Comparison of ENCODE assay signal across 30 cellular contexts in genomic region chr5:113617191-113617796, GRCh38.
"Had no signal": no experiment of that assay in that cellular context is flagged by ENCODE, and none has a peak within 500 bp of the region (broad histone marks: within the 10 kb centered on the region; RNA-seq: fewer than 3 reads in every experiment).

No MANE protein-coding gene starts in this region.

- H3K27ac ChIP-seq: adrenal gland, ascending aorta, breast epithelium, cardiac muscle cell, coronary artery, dorsolateral prefrontal cortex, esophagus muscularis mucosa, foreskin keratinocyte, gastrocnemius medialis had no signal

- H3K27me3 ChIP-seq: adrenal gland, ascending aorta, breast epithelium, cardiac muscle cell, esophagus muscularis mucosa, gastrocnemius medialis had no signal

- H3K9me3 ChIP-seq: adrenal gland, ascending aorta, breast epithelium, esophagus muscularis mucosa, gastrocnemius medialis had no signal

- H3K4me1 ChIP-seq: adrenal gland, ascending aorta, breast epithelium, esophagus muscularis mucosa, foreskin keratinocyte, gastrocnemius medialis had no signal

- H3K36me3 ChIP-seq: adrenal gland, ascending aorta, breast epithelium, cardiac muscle cell, esophagus muscularis mucosa, gastrocnemius medialis had no signal

- H3K4me3 ChIP-seq: adrenal gland, ascending aorta, breast epithelium, cardiac muscle cell, coronary artery, dorsolateral prefrontal cortex, esophagus muscularis mucosa, gastrocnemius medialis had no signal

- DNase-seq: activated CD4-positive, alpha-beta memory T cell treated with anti-CD3 and anti-CD28 coated beads for 36 hours; activated CD4-positive, alpha-beta T cell treated with anti-CD3 and anti-CD28 coated beads for 36 hours; activated CD4-positive, alpha-beta T cell treated with anti-CD3 and anti-CD28 coated beads, Interleukin-2, amount 10 ng/mL, durations not matched to agents 24 days and 14 days; activated CD4-positive, CD25-positive, alpha-beta regulatory T cell; activated CD4-positive, CD25-positive, alpha-beta regulatory T cell treated with anti-CD3 and anti-CD28 coated beads, Interleukin-2, amount 50 U/mL, for 72 hours; activated CD8-positive, alpha-beta memory T cell treated with anti-CD3 and anti-CD28 coated beads, Interleukin-2, amount 10 ng/mL, durations not matched to agents 7 days and 5 days; activated CD8-positive, alpha-beta memory T cell treated with anti-CD3 and anti-CD28 coated beads, Interleukin-2, amount 50 U/mL, for 4 hours; activated CD8-positive, alpha-beta T cell treated with anti-CD3 and anti-CD28 coated beads, Interleukin-2, amount 10 ng/mL, durations not matched to agents 7 days and 5 days; activated naive CD4-positive, alpha-beta T cell treated with anti-CD3 and anti-CD28 coated beads for 36 hours; activated naive CD8-positive, alpha-beta T cell treated with anti-CD3 and anti-CD28 coated beads for 36 hours; activated naive CD8-positive, alpha-beta T cell treated with anti-CD3 and anti-CD28 coated beads, Interleukin-2, amount 50 U/mL, for 24 hours; activated T-cell treated with anti-CD3 and anti-CD28 coated beads, Interleukin-2, amount 50 U/mL, for 1 hour; activated T-cell treated with anti-CD3 and anti-CD28 coated beads, Interleukin-2, amount 50 U/mL, for 48 hours; adrenal gland; amygdala; central memory CD4-positive, alpha-beta T cell; cerebellar nuclear complex; dorsolateral prefrontal cortex; effector memory CD4-positive, alpha-beta T cell; endodermal cell; erythroblast; foreskin keratinocyte; gastrocnemius medialis; glutamatergic neuron; T-helper 2 cell had no signal
